In genomic region chr2:7403092-7403775, GRCh38 we compare ENCODE assay signal across 16 cellular contexts.
A peak's percentile ranks its signal among the peaks of the same experiment; 100 is the strongest.
DNase-seq lines count a peak whose midpoint lies in the region; ATAC-seq and TF ChIP-seq lines count a peak whose summit lies in the region.
"Had no signal": no experiment of that assay in that cellular context is flagged by ENCODE, and none has a peak within 500 bp of the region (broad histone marks: within the 10 kb centered on the region; RNA-seq: fewer than 3 reads in every experiment).

No MANE protein-coding gene starts in this region.

- H3K9me3 Mint-ChIP-seq in activated naive CD4-positive, alpha-beta T cell treated with anti-CD3 and anti-CD28 coated beads, Interleukin-2, amount 50 U/mL, for 24 hours: no peaks in the 10 kb centered on the region
- H3K9me3 Mint-ChIP-seq: CD4-positive, alpha-beta T cell had no signal

- no peaks in the 10 kb centered on the region for H3K27me3 ChIP-seq in esophagus muscularis mucosa
- H3K27me3 ChIP-seq in right atrium auricular region: no peaks in the 10 kb centered on the region

- intact Hi-C loops in esophagus muscularis mucosa (cut with DNase I): no loop called here

- H3K36me3 Mint-ChIP-seq in activated naive CD4-positive, alpha-beta T cell treated with anti-CD3 and anti-CD28 coated beads, Interleukin-2, amount 50 U/mL, for 24 hours: no peaks in the 10 kb centered on the region

- TF ChIP-seq POLR2A in esophagus muscularis mucosa (IDR thresholded peaks at IDR 0.05; ENCODE audit: low read depth): no peak

- no peak for TF ChIP-seq CTCF in esophagus muscularis mucosa (IDR thresholded peaks at IDR 0.05)
- no peak for TF ChIP-seq CTCF in right atrium auricular region (IDR thresholded peaks at IDR 0.05)

- no peaks in the 10 kb centered on the region for H3K9me3 ChIP-seq in esophagus muscularis mucosa
- no peaks in the 10 kb centered on the region for H3K9me3 ChIP-seq in right atrium auricular region

- peaks cover 15% of the 10 kb centered on the region for H3K4me1 Mint-ChIP-seq in activated naive CD4-positive, alpha-beta T cell treated with anti-CD3 and anti-CD28 coated beads, Interleukin-2, amount 50 U/mL, for 24 hours

- H3K36me3 ChIP-seq in esophagus muscularis mucosa: no peaks in the 10 kb centered on the region
- H3K36me3 ChIP-seq in right atrium auricular region: no peaks in the 10 kb centered on the region

- no peak for DNase-seq in activated naive CD4-positive, alpha-beta T cell treated with anti-CD3 and anti-CD28 coated beads, Interleukin-2, amount 50 U/mL, for 16 hours
- DNase-seq in Jurkat, Clone E6-1 (ENCODE audit: low read depth, low spot score): peak; percentile 53
- DNase-seq in esophagus muscularis mucosa (ENCODE audit: extremely low spot score): peak; percentile 50
- DNase-seq in right atrium auricular region (ENCODE audit: low spot score): no peak
- DNase-seq: 8988T; AML-193; C1 segment of cervical spinal cord; CD4-positive, alpha-beta T cell; DMS153; DMS79 treated with DMSO at 0.1 percent for 48 hours; GDM1; IMR-90 had no signal

- H3K4me1 ChIP-seq in esophagus muscularis mucosa (no peaks in the 10 kb centered on the region), right atrium auricular region (peaks cover 0 to 5% of the 10 kb centered on the region in 2 donors)

- H3K4me3 ChIP-seq in Jurkat, Clone E6-1 (ENCODE audit: low read length): no peak overlapping the region
- H3K4me3 ChIP-seq in esophagus muscularis mucosa (no peak overlapping the region), right atrium auricular region (no peak overlapping the region)

- no peak for TF ChIP-seq EP300 in esophagus muscularis mucosa (IDR thresholded peaks at IDR 0.05)

- H3K4me3 Mint-ChIP-seq in activated naive CD4-positive, alpha-beta T cell treated with anti-CD3 and anti-CD28 coated beads, Interleukin-2, amount 50 U/mL, for 24 hours: no peak overlapping the region
- H3K4me3 Mint-ChIP-seq: CD4-positive, alpha-beta T cell had no signal

- H3K27me3 Mint-ChIP-seq in activated naive CD4-positive, alpha-beta T cell treated with anti-CD3 and anti-CD28 coated beads, Interleukin-2, amount 50 U/mL, for 24 hours: peaks cover 10% of the 10 kb centered on the region

- H3K27ac ChIP-seq in esophagus muscularis mucosa (replicated peaks in 1 of 4): no peak overlapping the region
- H3K27ac ChIP-seq in right atrium auricular region: no peak overlapping the region

- WGBS in esophagus muscularis mucosa: 94% methylated on average over 6 of the region's 6 CpGs

- ATAC-seq in HG03460 (IDR thresholded peaks at IDR 0.05; ENCODE audit: unreplicated experiment): no peak
- no peak for ATAC-seq in GM18858 (IDR thresholded peaks at IDR 0.05; ENCODE audit: unreplicated experiment)
- ATAC-seq: HCT116 had no signal

- H3K27ac Mint-ChIP-seq in activated naive CD4-positive, alpha-beta T cell treated with anti-CD3 and anti-CD28 coated beads, Interleukin-2, amount 50 U/mL, for 24 hours: peak overlapping the region; percentile 66
- H3K27ac Mint-ChIP-seq: CD4-positive, alpha-beta T cell had no signal

Comparison
In these comparisons a context has a peak if more than half of its experiments do, and no peak if none do; other contexts are left out.
1. DNase-seq: peak in Jurkat, Clone E6-1 (single experiment) and esophagus muscularis mucosa (single experiment); none in activated naive CD4-positive, alpha-beta T cell treated with anti-CD3 and anti-CD28 coated beads, Interleukin-2, amount 50 U/mL, for 16 hours (single experiment) and right atrium auricular region (single experiment).